In the genomic region with DNA sequence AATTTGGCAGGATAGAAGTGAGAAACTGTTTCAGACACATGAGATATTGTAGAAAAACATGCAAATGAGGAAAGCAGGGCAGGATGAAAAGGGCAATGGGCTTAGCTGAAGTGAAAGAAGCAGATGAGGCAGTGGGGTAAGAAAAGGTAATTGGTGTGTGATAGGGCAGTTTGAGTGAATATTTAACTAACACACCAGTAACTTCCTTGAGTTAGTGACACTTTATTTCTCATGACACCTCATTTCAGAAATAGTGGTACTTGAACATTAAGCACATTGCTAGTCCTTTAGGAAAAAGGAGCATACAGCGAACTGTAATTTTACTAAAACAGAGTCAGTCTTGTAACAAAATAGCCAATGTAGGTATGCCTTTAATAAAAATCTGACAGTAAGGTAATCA, we compare ENCODE assay signal across 12 cellular contexts.
DNase-seq lines count a peak whose midpoint lies in the region; ATAC-seq and TF ChIP-seq lines count a peak whose summit lies in the region.
"Had no signal": no experiment of that assay in that cellular context is flagged by ENCODE, and none has a peak within 500 bp of the region (broad histone marks: within the 10 kb centered on the region; RNA-seq: fewer than 3 reads in every experiment).

No MANE protein-coding gene starts in this region.

- no peaks in the 10 kb centered on the region for H3K9me2 ChIP-seq in OCI-LY7 (ENCODE audit: insufficient read depth, low read length)

- no peaks in the 10 kb centered on the region for H3K9me3 Mint-ChIP-seq in activated naive CD4-positive, alpha-beta T cell treated with anti-CD3 and anti-CD28 coated beads for 36 hours
- H3K9me3 Mint-ChIP-seq: naive B cell had no signal

- POLR2A ChIA-PET in OCI-LY7 (lab: Charles Lee), result no interaction called here

- DNase-seq in mucosa of descending colon (no peak), SKM-1 (lab: John Stamatoyannopoulos, UW; ENCODE audit: unreplicated experiment) (no peak), NCI-H1092 (lab: John Stamatoyannopoulos, UW) (no peak), OCI-LY7 (ENCODE audit: low spot score) (no peak)
- no peak for DNase-seq in activated naive CD4-positive, alpha-beta T cell treated with anti-CD3 and anti-CD28 coated beads for 36 hours
- DNase-seq: activated T-cell treated with anti-CD3 and anti-CD28 coated beads, Interleukin-2, amount 50 U/mL, for 72 hours; erythroblast; naive B cell had no signal

- H2AFZ ChIP-seq in OCI-LY7 (ENCODE audit: low read length), result no peak overlapping the region

- BruUV-seq in OCI-LY7 (replicated peaks; lab: Mats Ljungman, UMichigan), result no TSS peak

- no peak overlapping the region for H3K27ac Mint-ChIP-seq in activated naive CD4-positive, alpha-beta T cell treated with anti-CD3 and anti-CD28 coated beads for 36 hours
- H3K27ac Mint-ChIP-seq: activated T-cell treated with anti-CD3 and anti-CD28 coated beads, Interleukin-2, amount 50 U/mL, for 72 hours had no signal

- H3K79me2 ChIP-seq in OCI-LY7 (ENCODE audit: insufficient read depth, low read depth, low read length), result no peaks in the 10 kb centered on the region

- H3K4me1 Mint-ChIP-seq in activated naive CD4-positive, alpha-beta T cell treated with anti-CD3 and anti-CD28 coated beads for 36 hours (ENCODE audit: low read depth), result peaks cover 4% of the 10 kb centered on the region

- H3K4me1 ChIP-seq in mucosa of descending colon (ENCODE audit: low read depth) (no peaks in the 10 kb centered on the region), OCI-LY7 (ENCODE audit: insufficient read depth, low read length, poor library complexity, severe bottlenecking) (no peaks in the 10 kb centered on the region)

- H3K36me3 Mint-ChIP-seq in activated naive CD4-positive, alpha-beta T cell treated with anti-CD3 and anti-CD28 coated beads for 36 hours (ENCODE audit: low read depth), result peaks cover 18% of the 10 kb centered on the region

- no peaks in the 10 kb centered on the region for H3K9me3 ChIP-seq in mucosa of descending colon
- H3K9me3 ChIP-seq in OCI-LY7 (ENCODE audit: low read length), result no peaks in the 10 kb centered on the region

- intact Hi-C loops in mucosa of descending colon (cut with DNase I, micrococcal nuclease) (no loop called here), OCI-LY7 (cut with micrococcal nuclease; ENCODE audit: unreplicated experiment) (no loop called here)
- intact Hi-C loops in activated naive CD4-positive, alpha-beta T cell treated with anti-CD3 and anti-CD28 coated beads for 36 hours (cut with micrococcal nuclease), result no loop called here

- no peak overlapping the region for H3K4me2 ChIP-seq in OCI-LY7 (ENCODE audit: low read length)
- H3K4me2 ChIP-seq: smooth muscle cell had no signal

- no peak overlapping the region for H3K27ac ChIP-seq in OCI-LY7 (ENCODE audit: low read depth, low read length, poor library complexity, severe bottlenecking)

- no peak overlapping the region for H3K4me3 ChIP-seq in mucosa of descending colon
- H3K4me3 ChIP-seq in OCI-LY7 (ENCODE audit: low read depth, low read length, poor library complexity, severe bottlenecking), result no peak overlapping the region
- H3K4me3 ChIP-seq: smooth muscle cell had no signal

- no peaks in the 10 kb centered on the region for H3K36me3 ChIP-seq in mucosa of descending colon (ENCODE audit: low read depth)
- no peaks in the 10 kb centered on the region for H3K36me3 ChIP-seq in OCI-LY7 (ENCODE audit: insufficient read depth, low read length)

- H4K20me1 ChIP-seq in OCI-LY7 (ENCODE audit: insufficient read depth, low read length), result no peaks in the 10 kb centered on the region

- no peak overlapping the region for H3K4me3 Mint-ChIP-seq in activated naive CD4-positive, alpha-beta T cell treated with anti-CD3 and anti-CD28 coated beads for 36 hours
- H3K4me3 Mint-ChIP-seq: activated T-cell treated with anti-CD3 and anti-CD28 coated beads, Interleukin-2, amount 50 U/mL, for 72 hours had no signal

- no peaks in the 10 kb centered on the region for H3K27me3 Mint-ChIP-seq in activated naive CD4-positive, alpha-beta T cell treated with anti-CD3 and anti-CD28 coated beads for 36 hours (ENCODE audit: low read depth)
- H3K27me3 Mint-ChIP-seq: naive B cell had no signal

- ATAC-seq in GM19035 (IDR thresholded peaks at IDR 0.05; ENCODE audit: unreplicated experiment), result peak; percentile 83
- ATAC-seq in GM21723 (IDR thresholded peaks at IDR 0.05; ENCODE audit: unreplicated experiment), result peak; percentile 72
- peak; percentile 98 for ATAC-seq in HG03135 (IDR thresholded peaks at IDR 0.05; ENCODE audit: unreplicated experiment)
- peak; percentile 39 for ATAC-seq in mucosa of descending colon
- ATAC-seq: activated T-cell treated with anti-CD3 and anti-CD28 coated beads, Interleukin-2, amount 50 U/mL, for 72 hours had no signal

- CTCF ChIA-PET in activated naive CD4-positive, alpha-beta T cell treated with anti-CD3 and anti-CD28 coated beads for 36 hours (lab: Charles Lee), result no interaction called here
- CTCF ChIA-PET in OCI-LY7 (lab: Charles Lee; ENCODE audit: unreplicated experiment), result no interaction called here

- TF ChIP-seq CTCF in mucosa of descending colon (IDR thresholded peaks at IDR 0.05), result no peak
- no peak for TF ChIP-seq CTCF in OCI-LY7 (conservative IDR thresholded peaks at IDR 0.05; ENCODE audit: low read length)

Comparison
In these comparisons a context has a peak if more than half of its experiments do, and no peak if none do; other contexts are left out.
1. ATAC-seq: peak in every context shown above with its lines; median percentile 98 in HG03135; 83 in GM19035; 72 in GM21723; 39 in mucosa of descending colon.